1 cellular context compared by ENCODE assay signal in genomic region chr16:89187337-89188063, GRCh38.
A peak's percentile ranks its signal among the peaks of the same experiment; 100 is the strongest.
TF ChIP-seq lines count a peak whose summit lies in the region.

No MANE protein-coding gene starts in this region.

TF ChIP-seq in GM12878, 131 proteins besides CTCF, POLR2A, EP300 and RAD21:
- peak; percentile 23 for TF ChIP-seq USF1 (IDR thresholded peaks at IDR 0.05; ENCODE audit: borderline replicate concordance, extremely low read length, insufficient read depth, low read depth, low read length)
- no peak for TF ChIP-seq IRF4 (IDR thresholded peaks at IDR 0.05; ENCODE audit: low read depth, low read length)
- no peak for TF ChIP-seq RAD51 (IDR thresholded peaks at IDR 0.05)
- no peak for TF ChIP-seq ATF3 (IDR thresholded peaks at IDR 0.05; ENCODE audit: borderline replicate concordance, extremely low read depth, low read depth, low read length)
- peak; percentile 83; the same call in 1 of the 2 replicates for TF ChIP-seq ZBTB33 (IDR thresholded peaks at IDR 0.05)
- TF ChIP-seq IKZF1 (conservative IDR thresholded peaks at IDR 0.05): peak; percentile 25; the same call in 1 of the 2 replicates
- TF ChIP-seq FOXM1 (IDR thresholded peaks at IDR 0.05; ENCODE audit: low read depth, low read length): no peak
- no peak for TF ChIP-seq MEF2A (IDR thresholded peaks at IDR 0.05; ENCODE audit: insufficient read depth, low read depth, low read length)
- TF ChIP-seq STAT3 (IDR thresholded peaks at IDR 0.05; ENCODE audit: low read depth, low read length): no peak
- peak; percentile 36; the same call in 1 of the 2 replicates for TF ChIP-seq TCF3 (IDR thresholded peaks at IDR 0.05; ENCODE audit: borderline replicate concordance, insufficient read depth, low read depth, low read length)
- no peak for TF ChIP-seq PBX3 (IDR thresholded peaks at IDR 0.05; ENCODE audit: insufficient replicate concordance, low read depth, low read length)
- TF ChIP-seq TCF12 (IDR thresholded peaks at IDR 0.05; ENCODE audit: low read depth, low read length): 0 out of 2 replicates have a peak, but pooled peaks have one; percentile 31
- TF ChIP-seq MEF2B (IDR thresholded peaks at IDR 0.05; ENCODE audit: partially characterized antibody, poor library complexity, severe bottlenecking): no peak
- TF ChIP-seq PAX8 (IDR thresholded peaks at IDR 0.05): no peak
- peak in 1 of 2 experiments; percentile 52; a peak in 1 of 4 replicates for TF ChIP-seq IKZF2 (IDR thresholded peaks at IDR 0.05)
- 0 out of 3 replicates have a peak, but pooled peaks of 1 of the 2 experiments have one; percentile 41 for TF ChIP-seq EGR1 (IDR thresholded peaks at IDR 0.05; ENCODE audit: borderline replicate concordance in 1 of 2, low read depth in 2 of 2, low read length in 2 of 2)
- no peak for TF ChIP-seq ZNF274 (IDR thresholded peaks at IDR 0.05; ENCODE audit: insufficient read depth, insufficient read length)
- TF ChIP-seq SPI1 (IDR thresholded peaks at IDR 0.05; ENCODE audit: borderline replicate concordance, insufficient read depth, low read depth, low read length): 0 out of 2 replicates have a peak, but pooled peaks have one; percentile 2
- TF ChIP-seq NR2F1 (conservative IDR thresholded peaks at IDR 0.05): peak; percentile 63
- no peak for TF ChIP-seq ZNF384 (IDR thresholded peaks at IDR 0.05; ENCODE audit: borderline replicate concordance, low read depth, low read length)
- TF ChIP-seq BCLAF1 (IDR thresholded peaks at IDR 0.05): no peak
- no peak for TF ChIP-seq NFIC (IDR thresholded peaks at IDR 0.05; ENCODE audit: low read depth, low read length)
- TF ChIP-seq PKNOX1 (IDR thresholded peaks at IDR 0.05): peak; percentile 46; the same call in 1 of the 2 replicates
- no peak for TF ChIP-seq RCOR1 (conservative IDR thresholded peaks at IDR 0.05; ENCODE audit: low read depth, low read length)
- TF ChIP-seq FOXK2 (IDR thresholded peaks at IDR 0.05): 0 out of 2 replicates have a peak, but pooled peaks have one; percentile 17
- TF ChIP-seq GABPA (IDR thresholded peaks at IDR 0.05; ENCODE audit: low read depth): no peak
- TF ChIP-seq RELB (IDR thresholded peaks at IDR 0.05; ENCODE audit: low read depth): no peak
- no peak; the same call in 1 of the 2 replicates for TF ChIP-seq GATAD2B (conservative IDR thresholded peaks at IDR 0.05; ENCODE audit: low read depth)
- TF ChIP-seq RFX5 (IDR thresholded peaks at IDR 0.05; ENCODE audit: low read depth, low read length): no peak
